33 cellular contexts compared by ENCODE assay signal in genomic region chr10:51552879-51553278, GRCh38.
DNase-seq lines count a peak whose midpoint lies in the region; ATAC-seq and TF ChIP-seq lines count a peak whose summit lies in the region.
"Had no signal": no experiment of that assay in that cellular context is flagged by ENCODE, and none has a peak within 500 bp of the region (broad histone marks: within the 10 kb centered on the region; RNA-seq: fewer than 3 reads in every experiment).

No MANE protein-coding gene starts in this region.

- no peaks in the 10 kb centered on the region for H3K27me3 Mint-ChIP-seq in mesothelial cell of epicardium (ENCODE audit: low read depth)
- H3K27me3 Mint-ChIP-seq: CD4-positive, CD25-positive, alpha-beta regulatory T cell; CD8-positive, alpha-beta memory T cell had no signal

- H3K27ac ChIP-seq in SK-N-SH (ENCODE audit: low read depth in 2 of 2, low read length in 1 of 2) (no peak overlapping the region), foreskin keratinocyte (peak overlapping the region; percentile 33)
- H3K27ac ChIP-seq: 22Rv1; A549; BLaER1; BLaER1 treated with 17β-estradiol and CSF1 and Interleukin-3, amounts not matched to agents 10 nM and 100 nM; C4-2B had no signal

- DNase-seq in SK-N-SH (no peak), foreskin keratinocyte (peak in 1 of 2 donors; percentile 37), mesothelial cell of epicardium (ENCODE audit: low spot score in 2 of 2, unreplicated experiment in 2 of 2) (no peak), ureter (ENCODE audit: low spot score) (no peak), KG1 (lab: John Stamatoyannopoulos, UW) (no peak)
- DNase-seq: 8988T; ACHN; AML-193; BE2C; C1 segment of cervical spinal cord; Caco-2; Calu3; CD4-positive, alpha-beta memory T cell; CD4-positive, alpha-beta T cell; CD4-positive, CD25-positive, alpha-beta regulatory T cell; CD8-positive, alpha-beta memory T cell; CD8-positive, alpha-beta T cell; COR-L47; DMS 273 treated with DMSO at 0.1 percent for 48 hours; DMS153; DMS53; DMS79; DMS79 treated with DMSO at 0.1 percent for 48 hours; DND-41; EL had no signal

- no peaks in the 10 kb centered on the region for H3K9me2 ChIP-seq in SK-N-SH

- H2AFZ ChIP-seq in SK-N-SH (ENCODE audit: low read depth): no peak overlapping the region

- POLR2A ChIA-PET in SK-N-SH (lab: Yijun Ruan, JAX): no interaction called here

- CTCF ChIA-PET in SK-N-SH (lab: Yijun Ruan, JAX): no interaction called here

- H3K27ac Mint-ChIP-seq in mesothelial cell of epicardium: peak overlapping the region; percentile 40
- H3K27ac Mint-ChIP-seq: B cell; CD14-positive monocyte; CD4-positive, alpha-beta memory T cell; CD4-positive, alpha-beta T cell; CD4-positive, CD25-positive, alpha-beta regulatory T cell; CD8-positive, alpha-beta memory T cell; CD8-positive, alpha-beta T cell had no signal

- no peak for TF ChIP-seq EP300 in SK-N-SH (IDR thresholded peaks at IDR 0.05; ENCODE audit: borderline replicate concordance in 1 of 2, low read depth in 1 of 2, low read length in 1 of 2)

- H3K27me3 ChIP-seq in SK-N-SH (ENCODE audit: insufficient read depth) (no peaks in the 10 kb centered on the region), foreskin keratinocyte (no peaks in the 10 kb centered on the region)
- H3K27me3 ChIP-seq: BE2C; BLaER1; BLaER1 treated with 17β-estradiol and CSF1 and Interleukin-3, amounts not matched to agents 10 nM and 100 nM had no signal

- H3F3A ChIP-seq in SK-N-SH (replicated peaks; ENCODE audit: insufficient read depth): no peaks in the 10 kb centered on the region

- peaks cover 17% of the 10 kb centered on the region for H3K4me1 Mint-ChIP-seq in mesothelial cell of epicardium
- H3K4me1 Mint-ChIP-seq: B cell; CD14-positive monocyte; CD4-positive, alpha-beta memory T cell; CD4-positive, CD25-positive, alpha-beta regulatory T cell; CD8-positive, alpha-beta memory T cell had no signal

- ATAC-seq in SK-N-SH treated with all-trans-retinoic acid at 6 μM for 48 hours (no peak), foreskin keratinocyte (no peak)
- ATAC-seq: A549; CD8-positive, alpha-beta T cell had no signal

- no peaks in the 10 kb centered on the region for H3K9me3 ChIP-seq in SK-N-SH
- H3K9me3 ChIP-seq: A549; BE2C; BLaER1; BLaER1 treated with 17β-estradiol and CSF1 and Interleukin-3, amounts not matched to agents 10 nM and 100 nM; Caco-2 had no signal

- no peaks in the 10 kb centered on the region for H3K36me3 ChIP-seq in SK-N-SH (replicated peaks in 1 of 2; ENCODE audit: control insufficient read depth in 1 of 2, insufficient read depth in 2 of 2, low read length in 1 of 2)
- H3K36me3 ChIP-seq: BE2C; BLaER1; BLaER1 treated with 17β-estradiol and CSF1 and Interleukin-3, amounts not matched to agents 10 nM and 100 nM had no signal

- no peak overlapping the region for H3K4me3 ChIP-seq in SK-N-SH (ENCODE audit: low read depth in 2 of 2, low read length in 1 of 2)
- H3K4me3 ChIP-seq: A549; BLaER1; BLaER1 treated with 17β-estradiol and CSF1 and Interleukin-3, amounts not matched to agents 10 nM and 100 nM had no signal

- TF ChIP-seq RAD21 in SK-N-SH (IDR thresholded peaks at IDR 0.05; ENCODE audit: low read length): no peak

- H3K4me2 ChIP-seq in SK-N-SH: no peak overlapping the region
- H3K4me2 ChIP-seq: A549; BLaER1; BLaER1 treated with 17β-estradiol and CSF1 and Interleukin-3, amounts not matched to agents 10 nM and 100 nM had no signal

- no peak overlapping the region for H3K4me3 Mint-ChIP-seq in mesothelial cell of epicardium
- H3K4me3 Mint-ChIP-seq: B cell; CD14-positive monocyte; CD4-positive, alpha-beta memory T cell; CD4-positive, alpha-beta T cell; CD4-positive, CD25-positive, alpha-beta regulatory T cell; CD8-positive, alpha-beta memory T cell; CD8-positive, alpha-beta T cell had no signal

- H4K20me1 ChIP-seq in SK-N-SH (ENCODE audit: insufficient read depth): no peaks in the 10 kb centered on the region
- H4K20me1 ChIP-seq: BLaER1; BLaER1 treated with 17β-estradiol and CSF1 and Interleukin-3, amounts not matched to agents 10 nM and 100 nM had no signal

- H3K4me1 ChIP-seq in SK-N-SH (ENCODE audit: control insufficient read depth in 1 of 2, insufficient read depth in 2 of 2, low read depth in 1 of 2, low read length in 1 of 2) (no peaks in the 10 kb centered on the region), foreskin keratinocyte (no peaks in the 10 kb centered on the region)
- H3K4me1 ChIP-seq: A549; BE2C; BLaER1; BLaER1 treated with 17β-estradiol and CSF1 and Interleukin-3, amounts not matched to agents 10 nM and 100 nM; Caco-2 had no signal

- no peaks in the 10 kb centered on the region for H3K79me2 ChIP-seq in SK-N-SH (ENCODE audit: insufficient read depth)

- TF ChIP-seq CTCF in SK-N-SH (IDR thresholded peaks at IDR 0.05) (no peak), foreskin keratinocyte (conservative IDR thresholded peaks at IDR 0.05) (no peak), mesothelial cell of epicardium (IDR thresholded peaks at IDR 0.05; ENCODE audit: unreplicated experiment) (no peak)

- peaks cover 4% of the 10 kb centered on the region for H3K36me3 Mint-ChIP-seq in mesothelial cell of epicardium
- H3K36me3 Mint-ChIP-seq: CD14-positive monocyte; CD4-positive, alpha-beta memory T cell; CD4-positive, CD25-positive, alpha-beta regulatory T cell; CD8-positive, alpha-beta memory T cell; CD8-positive, alpha-beta T cell had no signal

- H3K9me3 Mint-ChIP-seq in mesothelial cell of epicardium: peaks cover 3% of the 10 kb centered on the region
- H3K9me3 Mint-ChIP-seq: CD4-positive, alpha-beta memory T cell; CD4-positive, alpha-beta T cell; CD8-positive, alpha-beta T cell had no signal

- no peak overlapping the region for H3K9ac ChIP-seq in SK-N-SH
- H3K9ac ChIP-seq: BLaER1; BLaER1 treated with 17β-estradiol and CSF1 and Interleukin-3, amounts not matched to agents 10 nM and 100 nM had no signal

TF ChIP-seq in SK-N-SH treated with all-trans-retinoic acid at 6 μM for 48 hours, 23 proteins besides CTCF, POLR2A, EP300 and RAD21:
- peak; percentile 90 for TF ChIP-seq ISL1 (CRISPR knock-in tag; IDR thresholded peaks at IDR 0.05)
- no peak for TF ChIP-seq ZC3H10 (CRISPR knock-in tag; IDR thresholded peaks at IDR 0.05)

TF ChIP-seq in SK-N-SH, 30 proteins besides CTCF, POLR2A, EP300 and RAD21:
- TF ChIP-seq RXRA (IDR thresholded peaks at IDR 0.05; ENCODE audit: borderline replicate concordance, low read depth) (no peak), JUND (IDR thresholded peaks at IDR 0.05) (no peak), FOXJ3 (CRISPR knock-in tag; IDR thresholded peaks at IDR 0.05) (no peak), CHD2 (IDR thresholded peaks at IDR 0.05; ENCODE audit: low read length, partially characterized antibody) (no peak), POLR2AphosphoS5 (IDR thresholded peaks at IDR 0.05; ENCODE audit: low read depth, low read length) (no peak), TAF1 (IDR thresholded peaks at IDR 0.05; ENCODE audit: borderline replicate concordance, low read depth, low read length) (no peak), SIN3A (IDR thresholded peaks at IDR 0.05; ENCODE audit: borderline replicate concordance, low read depth, low read length) (no peak), PBX3 (IDR thresholded peaks at IDR 0.05) (no peak)
